Comparison of ENCODE assay signal across 12 cellular contexts in genomic region chr9:93598647-93599241, GRCh38. TPM values are rescaled to one million over a fixed set of nuclear protein-coding genes. Genes with fewer than 3 reads are reported as not detected.
DNase-seq lines count a peak whose midpoint lies in the region; ATAC-seq and TF ChIP-seq lines count a peak whose summit lies in the region.
"Had no signal": no experiment of that assay in that cellular context is flagged by ENCODE, and none has a peak within 500 bp of the region (broad histone marks: within the 10 kb centered on the region; RNA-seq: fewer than 3 reads in every experiment).

No MANE protein-coding gene starts in this region.

- peaks cover 78% of the 10 kb centered on the region for H3K4me1 Mint-ChIP-seq in CD4-positive, alpha-beta T cell (ENCODE audit: low read depth)
- peaks cover 57 to 70% (median 65%) of the 10 kb centered on the region in 3 donors for H3K4me1 Mint-ChIP-seq in naive B cell

- DNase-seq in CD4-positive, alpha-beta T cell = peak in 2 of 10 experiments; percentile 18 to 33
- DNase-seq in coronary artery (ENCODE audit: low spot score) = peak; percentile 68
- DNase-seq in naive B cell = no peak
- no peak for DNase-seq in NCI-H524 treated with DMSO at 0.1 percent for 48 hours (lab: John Stamatoyannopoulos, UW)
- DNase-seq in GM20000 (ENCODE audit: low spot score) = no peak
- no peak for DNase-seq in NCI-H128 (lab: John Stamatoyannopoulos, UW; ENCODE audit: unreplicated experiment)
- DNase-seq: amygdala had no signal

- peak overlapping the region; percentile 83 for H3K27ac Mint-ChIP-seq in CD4-positive, alpha-beta T cell
- H3K27ac Mint-ChIP-seq in naive B cell = peak overlapping the region in 4 of 6 donors; percentile 11 to 84 (median 43)

- peaks cover 11% of the 10 kb centered on the region for H3K36me3 Mint-ChIP-seq in CD4-positive, alpha-beta T cell (ENCODE audit: low read depth)
- no peaks in the 10 kb centered on the region for H3K36me3 Mint-ChIP-seq in naive B cell

- no peak overlapping the region for H3K4me3 ChIP-seq in coronary artery
- H3K4me3 ChIP-seq: esophagus muscularis mucosa, HAP-1, upper lobe of left lung had no signal

- intact Hi-C loops in CD4-positive, alpha-beta T cell (cut with DNase I, micrococcal nuclease) = no loop called here

- H3K4me3 Mint-ChIP-seq in CD4-positive, alpha-beta T cell = peak overlapping the region; percentile 65
- H3K4me3 Mint-ChIP-seq in naive B cell = peak overlapping the region in 4 of 8 donors; percentile 15 to 72 (median 39)

- H3K27me3 Mint-ChIP-seq in CD4-positive, alpha-beta T cell = no peaks in the 10 kb centered on the region
- H3K27me3 Mint-ChIP-seq in naive B cell = no peaks in the 10 kb centered on the region

- TF ChIP-seq CTCF in CD4-positive, alpha-beta T cell (IDR thresholded peaks at IDR 0.05) = no peak
- TF ChIP-seq CTCF in coronary artery (IDR thresholded peaks at IDR 0.05) (no peak), GM20000 (IDR thresholded peaks at IDR 0.05; ENCODE audit: extremely low read depth, missing control alignments) (no peak)

- ATAC-seq in CD4-positive, alpha-beta T cell (ENCODE audit: poor library complexity) = peak; percentile 80
- ATAC-seq in naive B cell (ENCODE audit: low read depth in 2 of 2) (no peak), HG03460 (IDR thresholded peaks at IDR 0.05; ENCODE audit: unreplicated experiment) (no peak)

- no peaks in the 10 kb centered on the region for H3K36me3 ChIP-seq in KOPT-K1 (ENCODE audit: insufficient read depth, low read length)
- H3K36me3 ChIP-seq: esophagus muscularis mucosa, HAP-1, upper lobe of left lung had no signal

- CTCF ChIA-PET in CD4-positive, alpha-beta T cell (lab: Charles Lee) = interaction anchor here (2.7 kb wide), 1 partner anchor 32 kb away, joined by 8 read pairs; no protein-coding TSS in a partner anchor

- no peaks in the 10 kb centered on the region for H3K27me3 ChIP-seq in CD4-positive, alpha-beta T cell (ENCODE audit: control insufficient read depth, insufficient read depth, low read length)
- H3K27me3 ChIP-seq: esophagus muscularis mucosa, upper lobe of left lung had no signal

- POLR2A ChIA-PET in CD4-positive, alpha-beta T cell (lab: Charles Lee) = interaction anchor here (1.1 kb wide), 1 partner anchor 22 kb away, joined by 4 read pairs; no protein-coding TSS in a partner anchor

- H3K9me3 Mint-ChIP-seq in CD4-positive, alpha-beta T cell = no peaks in the 10 kb centered on the region
- H3K9me3 Mint-ChIP-seq in naive B cell = no peaks in the 10 kb centered on the region

- H3K9me3 ChIP-seq in CD4-positive, alpha-beta T cell (ENCODE audit: control insufficient read depth, low read length) = no peaks in the 10 kb centered on the region
- H3K9me3 ChIP-seq in KOPT-K1 (ENCODE audit: insufficient read depth, low read length, poor library complexity, severe bottlenecking) = no peaks in the 10 kb centered on the region
- H3K9me3 ChIP-seq: esophagus muscularis mucosa, HAP-1, upper lobe of left lung had no signal

- H3K27ac ChIP-seq in CD4-positive, alpha-beta T cell (ENCODE audit: low read depth, low read length) = no peak overlapping the region
- H3K27ac ChIP-seq in KOPT-K1 (ENCODE audit: low read depth, low read length, poor library complexity, severe bottlenecking) (peak overlapping the region; percentile 14), coronary artery (peak overlapping the region in 1 of 2 donors; percentile 15)
- H3K27ac ChIP-seq: esophagus muscularis mucosa had no signal

RNA-seq across cellular contexts. Expression of gene PHF2, which starts 22.4 kb away (rescaled TPM):
- 10 to 100 TPM; 27.3 to 28.8 TPM for total RNA-seq in CD4-positive, alpha-beta T cell
- polyA plus RNA-seq in naive B cell (ENCODE audit: low read depth in 6 of 6) = 1 to 10 TPM in 3 of 6 donors, under 1 TPM in 3; 0.04 to 1.7 (median 1.1) TPM
